Comparison of ENCODE assay signal across 8 cellular contexts in the genomic region with DNA sequence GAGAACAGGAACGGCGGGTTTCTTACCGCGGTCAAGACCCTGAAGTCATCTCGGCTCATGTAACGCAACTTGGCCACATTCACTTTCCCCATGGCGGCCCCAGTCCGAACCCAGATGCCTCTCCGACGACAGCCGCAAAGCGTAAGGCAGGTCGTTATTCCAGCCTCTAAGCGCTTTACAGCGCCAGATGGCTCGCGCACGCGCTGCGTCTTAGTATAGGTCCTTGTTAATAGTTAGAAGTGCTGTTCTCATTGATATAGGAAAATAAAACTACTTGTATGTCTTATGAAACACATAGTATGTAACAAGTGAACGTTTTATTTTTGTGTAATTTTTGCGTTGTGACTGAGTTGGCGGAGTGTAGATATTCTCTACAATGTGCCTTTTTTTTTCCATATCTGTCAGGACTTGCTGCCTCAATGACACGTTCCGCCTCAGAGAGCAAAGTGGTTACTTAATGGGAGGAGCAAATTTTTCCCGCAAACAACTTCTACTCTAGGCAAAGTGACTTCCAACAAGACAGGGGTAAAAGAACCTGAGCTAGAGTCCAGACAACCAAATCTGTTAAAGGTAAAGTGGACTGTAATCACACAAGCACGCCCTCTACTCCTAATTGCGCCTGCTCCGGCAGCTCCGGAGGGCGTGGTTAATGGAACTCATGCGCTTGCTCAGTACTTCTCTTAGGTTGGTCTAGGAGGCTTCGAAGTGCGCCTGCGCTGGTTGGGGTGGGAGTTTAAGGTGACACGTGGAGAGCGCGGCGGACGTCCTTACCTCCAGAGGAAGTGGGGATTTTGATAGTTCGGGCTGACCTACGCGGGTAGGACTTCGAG. TPM values are rescaled to one million over a fixed set of nuclear protein-coding genes. Genes with fewer than 3 reads are reported as not detected.
DNase-seq lines count a peak whose midpoint lies in the region; ATAC-seq and TF ChIP-seq lines count a peak whose summit lies in the region.

Gene RIOK2 (minus strand): TSS at position 148 of the 830 bp plus-strand sequence. CDS start 56 bp downstream, at position 92.

- H3K23ac ChIP-seq in IMR-90 (ENCODE audit: low read depth, low read length), result peak within 1 kb of the TSS; percentile 98

- in situ Hi-C loops in IMR-90 (cut with MboI; ENCODE audit: low sequenced_read_pairs), result loop anchor here (10.0 kb wide), 1 partner anchor 1591 kb away; the partner anchor contains the start of gene RGMB

- H3K9me1 ChIP-seq in IMR-90 (ENCODE audit: insufficient read depth, low read length), result no peaks in the 10 kb centered on the region; the same call in 1 of the 2 replicates

- peaks cover 3% of the 10 kb centered on the region for H3K36me3 ChIP-seq in IMR-90 (ENCODE audit: control insufficient read depth, insufficient read depth, low read length)

- CTCF ChIA-PET in IMR-90 (lab: Yijun Ruan, JAX), result interaction anchor here (0.6 kb wide), 1 partner anchor 180 kb away, joined by 4 read pairs; no protein-coding TSS in a partner anchor

- TF ChIP-seq CTCF in IMR-90 (conservative IDR thresholded peaks at IDR 0.05; ENCODE audit: low read depth, low read length) (no peak), epithelial cell of esophagus (IDR thresholded peaks at IDR 0.05; ENCODE audit: insufficient read depth, low read depth, low read length, missing control alignments) (no peak)

- H2BK5ac ChIP-seq in IMR-90 (ENCODE audit: low read depth, low read length, poor library complexity, severe bottlenecking), result peak within 1 kb of the TSS; percentile 97

- peak within 1 kb of the TSS; percentile 100 for H3K56ac ChIP-seq in IMR-90 (ENCODE audit: extremely low read depth, insufficient read depth, low read length)

- H2AK9ac ChIP-seq in IMR-90 (replicated peaks; ENCODE audit: low read depth, low read length, poor library complexity), result peak within 1 kb of the TSS; percentile 95

- H4K91ac ChIP-seq in IMR-90 (ENCODE audit: insufficient read depth, low read depth, low read length), result peak within 1 kb of the TSS; percentile 95

- peak within 1 kb of the TSS; percentile 82 for H3K4me3 ChIP-seq in IMR-90 (ENCODE audit: insufficient read depth, low read depth, low read length)
- peak within 1 kb of the TSS; percentile 98 for H3K4me3 ChIP-seq in epithelial cell of esophagus (ENCODE audit: low read length)
- H3K4me3 ChIP-seq in mononuclear cell (ENCODE audit: low read length), result peak within 1 kb of the TSS; percentile 79

- peaks cover 2% of the 10 kb centered on the region; the same call in 1 of the 2 replicates for H3K4me1 ChIP-seq in IMR-90 (ENCODE audit: control insufficient read depth, insufficient read depth, low read length)
- peaks cover 25% of the 10 kb centered on the region for H3K4me1 ChIP-seq in mononuclear cell (ENCODE audit: insufficient read depth, low read length)

- H3K9ac ChIP-seq in IMR-90 (ENCODE audit: low read depth, low read length), result peak within 1 kb of the TSS; percentile 96

- TF ChIP-seq RAD21 in IMR-90 (IDR thresholded peaks at IDR 0.05; ENCODE audit: low read length), result peak; percentile 16; the same call in 1 of the 2 replicates

- no TSS peak for BruUV-seq in IMR-90 (replicated peaks; lab: Mats Ljungman, UMichigan)

- peaks cover 15 to 33% of the 10 kb centered on the region in 2 experiments for H3K79me1 ChIP-seq in IMR-90 (ENCODE audit: low read depth in 1 of 2, low read length in 2 of 2)

- POLR2A ChIA-PET in IMR-90 (lab: Charles Lee; ENCODE audit: unreplicated experiment), result no interaction called here

- peak; percentile 98 for DNase-seq in DMS 273 (lab: John Stamatoyannopoulos, UW; ENCODE audit: unreplicated experiment)
- peak; percentile 93 for DNase-seq in IMR-90
- peak; percentile 98 for DNase-seq in OCI-M1 (lab: John Stamatoyannopoulos, UW)
- DNase-seq in activated T-cell treated with anti-CD3 and anti-CD28 coated beads for 24 hours (ENCODE audit: low read depth), result peak; percentile 92
- peak; percentile 95 for DNase-seq in epithelial cell of esophagus (ENCODE audit: low read depth)
- DNase-seq in stimulated activated CD8-positive, alpha-beta memory T cell treated with anti-CD3 and anti-CD28 coated beads, Interleukin-4, amount 100 ng/mL, for 1 hour (ENCODE audit: low read depth in 2 of 2, low spot score in 1 of 2), result peak; percentile 77 to 86

- intact Hi-C loops in IMR-90 (cut with micrococcal nuclease), result loop anchor here (2.0 to 5.0 kb wide), 4 partner anchors 349 to 1644 kb away; partner anchors contain the start of gene RGMB

- H3K14ac ChIP-seq in IMR-90 (replicated peaks; ENCODE audit: low read depth, low read length), result peak within 1 kb of the TSS; percentile 98

- dilution Hi-C loops in IMR-90 (cut with HindIII; ENCODE audit: low sequenced_read_pairs, unreplicated experiment), result no loop called here

- H3K9me3 ChIP-seq in IMR-90 (ENCODE audit: control insufficient read depth, insufficient read depth, low read length) (no peaks in the 10 kb centered on the region), mononuclear cell (ENCODE audit: low read depth, low read length) (no peaks in the 10 kb centered on the region)

- TF ChIP-seq POLR2A in IMR-90 (IDR thresholded peaks at IDR 0.05; ENCODE audit: low read depth, low read length), result peak; percentile 87

- peak within 1 kb of the TSS; percentile 89 for H2BK20ac ChIP-seq in IMR-90 (ENCODE audit: low read depth, low read length)

- H4K20me1 ChIP-seq in IMR-90 (ENCODE audit: insufficient read depth, low read length), result no peaks in the 10 kb centered on the region

- H3K4ac ChIP-seq in IMR-90 (ENCODE audit: low read depth, low read length), result peak within 1 kb of the TSS; percentile 92

- peak within 1 kb of the TSS; percentile 94 for H4K5ac ChIP-seq in IMR-90 (ENCODE audit: low read depth, low read length)

- ATAC-seq in GM21528 (IDR thresholded peaks at IDR 0.05; ENCODE audit: low FRiP score, unreplicated experiment) (peak; percentile 93), IMR-90 (ENCODE audit: low read depth) (peak; percentile 96)

- H2BK15ac ChIP-seq in IMR-90 (ENCODE audit: low read depth, low read length), result peak within 1 kb of the TSS; percentile 97

- H3K4me2 ChIP-seq in IMR-90 (ENCODE audit: low read depth, low read length), result peak within 1 kb of the TSS; percentile 93

- H3K27me3 ChIP-seq in IMR-90 (ENCODE audit: control insufficient read depth, insufficient read depth, low read length), result no peaks in the 10 kb centered on the region
- no peaks in the 10 kb centered on the region for H3K27me3 ChIP-seq in mononuclear cell (ENCODE audit: insufficient read depth, low read length)

- H4K8ac ChIP-seq in IMR-90 (ENCODE audit: low read depth in 2 of 2, low read length in 2 of 2), result peak within 1 kb of the TSS; percentile 81 to 99

- H2BK120ac ChIP-seq in IMR-90 (ENCODE audit: low read depth, low read length), result peak within 1 kb of the TSS; percentile 95

- H2AK5ac ChIP-seq in IMR-90 (ENCODE audit: low read depth, low read length), result peak within 1 kb of the TSS; percentile 86

- H3K18ac ChIP-seq in IMR-90 (ENCODE audit: low read depth, low read length), result peak within 1 kb of the TSS; percentile 79

- 0% methylated on average over 20 of the region's 44 CpGs; no CpG with 5 or more reads in 1 of the 2 experiments for WGBS in IMR-90 (ENCODE audit: extremely low coverage in 2 of 2, insufficient read length in 1 of 2), 2 experiments

- peak within 1 kb of the TSS; percentile 97 for H2AFZ ChIP-seq in IMR-90 (replicated peaks; ENCODE audit: low read length, poor library complexity)

- peak within 1 kb of the TSS; percentile 86 for H3K27ac ChIP-seq in IMR-90 (ENCODE audit: insufficient read depth, low read length)

TF ChIP-seq in IMR-90, 13 proteins besides CTCF, POLR2A, EP300 and RAD21:
- no peak for TF ChIP-seq RCOR1 (IDR thresholded peaks at IDR 0.05; ENCODE audit: insufficient replicate concordance, low read length)
- 0 out of 2 replicates have a peak, but pooled peaks have one; percentile 3 for TF ChIP-seq BHLHE40 (IDR thresholded peaks at IDR 0.05; ENCODE audit: low read depth, low read length)
- TF ChIP-seq, protein P1, sequence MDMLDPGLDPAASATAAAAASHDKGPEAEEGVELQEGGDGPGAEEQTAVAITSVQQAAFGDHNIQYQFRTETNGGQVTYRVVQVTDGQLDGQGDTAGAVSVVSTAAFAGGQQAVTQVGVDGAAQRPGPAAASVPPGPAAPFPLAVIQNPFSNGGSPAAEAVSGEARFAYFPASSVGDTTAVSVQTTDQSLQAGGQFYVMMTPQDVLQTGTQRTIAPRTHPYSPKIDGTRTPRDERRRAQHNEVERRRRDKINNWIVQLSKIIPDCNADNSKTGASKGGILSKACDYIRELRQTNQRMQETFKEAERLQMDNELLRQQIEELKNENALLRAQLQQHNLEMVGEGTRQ (IDR thresholded peaks at IDR 0.05; ENCODE audit: low read depth, low read length), result peak; percentile 65; the same call in 1 of the 2 replicates
- no peak for TF ChIP-seq FOS (IDR thresholded peaks at IDR 0.05; ENCODE audit: low read depth, low read length)
- peak; percentile 79; the same call in 1 of the 2 replicates for TF ChIP-seq MXI1 (IDR thresholded peaks at IDR 0.05; ENCODE audit: borderline replicate concordance, low read depth, low read length)
- no peak for TF ChIP-seq NFE2L2 (IDR thresholded peaks at IDR 0.05; ENCODE audit: low read depth, low read length)
- TF ChIP-seq ELK1 (IDR thresholded peaks at IDR 0.05; ENCODE audit: borderline replicate concordance, low read depth, low read length), result no peak
- 0 out of 2 replicates have a peak, but pooled peaks have one; percentile 11 for TF ChIP-seq CEBPB (IDR thresholded peaks at IDR 0.05; ENCODE audit: low read depth, low read length)

RNA-seq across cellular contexts. Expression of gene RIOK2, which starts in this region (rescaled TPM):
- total RNA-seq in IMR-90 (2012; rRNA removed) (17.7 and 26.1 TPM in 2 replicates), mononuclear cell (26.0 TPM)
- 9.2 and 10.7 TPM in 2 replicates for polyA plus RNA-seq in IMR-90 (2012; rRNA removed)
- 0.89 and 2.0 TPM in 2 replicates for polyA plus RNA-seq in IMR-90 (2012; cell fraction: cytosol; rRNA removed)
- 0.67 and 9.0 TPM in 2 replicates for polyA plus RNA-seq in IMR-90 (2012; cell fraction: nucleus; rRNA removed; ENCODE audit: low replicate concordance)

Comparison
In these comparisons a context has a peak if more than half of its experiments do, and no peak if none do; other contexts are left out.
1. Peak in every context shown above with its lines: DNase-seq, ATAC-seq, H3K4me3 ChIP-seq and H3K27ac ChIP-seq.